15 cellular contexts compared by ENCODE assay signal in genomic region chr14:94612580-94613554, GRCh38. TPM values are rescaled to one million over a fixed set of nuclear protein-coding genes. Genes with fewer than 3 reads are reported as not detected.
DNase-seq lines count a peak whose midpoint lies in the region; ATAC-seq and TF ChIP-seq lines count a peak whose summit lies in the region.
"Had no signal": no experiment of that assay in that cellular context is flagged by ENCODE, and none has a peak within 500 bp of the region (broad histone marks: within the 10 kb centered on the region; RNA-seq: fewer than 3 reads in every experiment).

No MANE protein-coding gene starts in this region.

- no peak for TF ChIP-seq EP300 in upper lobe of left lung (IDR thresholded peaks at IDR 0.05)

- H3K4me3 ChIP-seq in adipocyte (ENCODE audit: low read length), result peak overlapping the region; percentile 57
- no peak overlapping the region for H3K4me3 ChIP-seq in muscle layer of colon (ENCODE audit: low read depth in 1 of 2, low read length in 2 of 2)
- peak overlapping the region in 3 of 4 donors; percentile 6 to 19 (median 15) for H3K4me3 ChIP-seq in upper lobe of left lung
- no peak overlapping the region for H3K4me3 ChIP-seq in SJCRH30
- H3K4me3 ChIP-seq: HAP-1 had no signal

- peak overlapping the region; percentile 42 for H3K27ac ChIP-seq in muscle layer of colon (ENCODE audit: low read depth, low read length)
- peak overlapping the region in 1 of 4 donors; percentile 18 for H3K27ac ChIP-seq in upper lobe of left lung
- no peak overlapping the region for H3K27ac ChIP-seq in SJCRH30
- H3K27ac ChIP-seq: C4-2B had no signal

- TF ChIP-seq CTCF in upper lobe of left lung (IDR thresholded peaks at IDR 0.05), result no peak

- DNase-seq in adipocyte (ENCODE audit: low read depth), result peak; percentile 60
- peak; percentile 47 for DNase-seq in fibroblast of peridontal ligament (ENCODE audit: extremely low read depth)
- no peak for DNase-seq in upper lobe of left lung
- DNase-seq in SJCRH30, result no peak
- DNase-seq: activated CD8-positive, alpha-beta T cell treated with anti-CD3 and anti-CD28 coated beads for 36 hours; Kasumi-1; NCI-H1694; T1000 had no signal

- H3K36me3 ChIP-seq in adipocyte (ENCODE audit: control insufficient read depth, insufficient read depth, low read length, severe bottlenecking), result no peaks in the 10 kb centered on the region
- H3K36me3 ChIP-seq in muscle layer of colon (ENCODE audit: insufficient read depth, low read length), result peaks cover 3% of the 10 kb centered on the region
- H3K36me3 ChIP-seq in upper lobe of left lung, result no peaks in the 10 kb centered on the region
- no peaks in the 10 kb centered on the region for H3K36me3 ChIP-seq in SJCRH30
- H3K36me3 ChIP-seq: HAP-1 had no signal

- 49 to 66% methylated on average over 8 to 9 of the region's 9 CpGs for WGBS in upper lobe of left lung, 2 donors

- H3K27me3 ChIP-seq in adipocyte (replicated peaks; ENCODE audit: control insufficient read depth, insufficient read depth, low read length) (peaks cover 4% of the 10 kb centered on the region), muscle layer of colon (ENCODE audit: control insufficient read depth in 1 of 2, insufficient read depth in 2 of 2, low read length in 2 of 2) (no peaks in the 10 kb centered on the region), upper lobe of left lung (no peaks in the 10 kb centered on the region), SJCRH30 (no peaks in the 10 kb centered on the region)

- ATAC-seq in upper lobe of left lung (ENCODE audit: low FRiP score in 2 of 2) (peak; percentile 4 to 15), HG03108 (IDR thresholded peaks at IDR 0.05; ENCODE audit: unreplicated experiment) (no peak), GM21737 (IDR thresholded peaks at IDR 0.05; ENCODE audit: unreplicated experiment) (no peak)
- ATAC-seq: activated CD8-positive, alpha-beta T cell treated with anti-CD3 and anti-CD28 coated beads for 36 hours had no signal

- TF ChIP-seq POLR2A in upper lobe of left lung (IDR thresholded peaks at IDR 0.05), result no peak

- H3K9ac ChIP-seq in adipocyte (ENCODE audit: low read length) (peak overlapping the region; percentile 60), muscle layer of colon (ENCODE audit: low read length) (no peak overlapping the region)

- H3K9me3 ChIP-seq in adipocyte (ENCODE audit: control insufficient read depth, low read length) (peaks cover 23% of the 10 kb centered on the region), muscle layer of colon (ENCODE audit: low read length) (no peaks in the 10 kb centered on the region), upper lobe of left lung (peaks cover 0 to 11% (median 7%) of the 10 kb centered on the region in 4 donors), SJCRH30 (replicated peaks) (no peaks in the 10 kb centered on the region)
- H3K9me3 ChIP-seq: HAP-1 had no signal

- H3K4me1 ChIP-seq in adipocyte (ENCODE audit: control insufficient read depth, insufficient read depth, low read length) (peaks cover 21% of the 10 kb centered on the region), muscle layer of colon (ENCODE audit: insufficient read depth, low read length) (peaks cover 6% of the 10 kb centered on the region), upper lobe of left lung (no peaks in the 10 kb centered on the region), SJCRH30 (no peaks in the 10 kb centered on the region)
- H3K4me1 ChIP-seq: HAP-1 had no signal

RNA-seq across cellular contexts. Expression of gene SERPINA3, which starts 0.7 kb away (rescaled TPM):
- 100 to 1,000 TPM in 1 of 6 donors, 10 to 100 TPM in 5; 32.5 to 111 (median 55.4) TPM for total RNA-seq in upper lobe of left lung
- total RNA-seq in SJCRH30 (2014; rRNA removed; shearing (Covaris generic)), result 0.15 TPM in 1 of 2 replicates, not detected in the other
- total RNA-seq: activated CD8-positive, alpha-beta T cell treated with anti-CD3 and anti-CD28 coated beads for 36 hours; endothelial cell of umbilical vein had no signal

RNA-seq across cellular contexts. Expression of gene SERPINA5, which starts 31.6 kb away (rescaled TPM):
- total RNA-seq in upper lobe of left lung, result 1 to 10 TPM in 3 of 6 donors, not detected in 3; 1.2 to 2.5 (median 1.5) TPM
- total RNA-seq in SJCRH30 (2014; rRNA removed; shearing (Covaris generic)), result 0.14 and 0.48 TPM in 2 replicates
- total RNA-seq: activated CD8-positive, alpha-beta T cell treated with anti-CD3 and anti-CD28 coated beads for 36 hours; endothelial cell of umbilical vein had no signal

RNA-seq across cellular contexts. Expression of gene SERPINA4, which starts 51.6 kb away (rescaled TPM):
- total RNA-seq in upper lobe of left lung, result under 1 TPM in 1 of 6 donors, not detected in 5; 0.13 TPM
- not detected in 2 replicates for total RNA-seq in SJCRH30 (2014; rRNA removed; shearing (Covaris generic))
- total RNA-seq: activated CD8-positive, alpha-beta T cell treated with anti-CD3 and anti-CD28 coated beads for 36 hours; endothelial cell of umbilical vein; pulmonary artery endothelial cell had no signal

Comparison
In these comparisons a context has a peak if more than half of its experiments do, and no peak if none do; other contexts are left out.
1. DNase-seq: peak in adipocyte (single experiment) and fibroblast of peridontal ligament (single experiment); none in upper lobe of left lung (0 of 2) and SJCRH30 (0 of 2).
2. H3K4me3 ChIP-seq: peak in adipocyte (single experiment) and upper lobe of left lung (3 of 4); none in muscle layer of colon (0 of 2) and SJCRH30 (single experiment).
3. ATAC-seq: peak in upper lobe of left lung (2 of 2); none in HG03108 (single experiment) and GM21737 (single experiment).
4. RNA of gene SERPINA3, which starts 0.7 kb away (total RNA-seq): 32.5 to 111 TPM in upper lobe of left lung; 0.15 TPM in SJCRH30; every median in the first group is over 10 times any median in the second.